Comparison of ENCODE assay signal across 13 cellular contexts in the genomic region with DNA sequence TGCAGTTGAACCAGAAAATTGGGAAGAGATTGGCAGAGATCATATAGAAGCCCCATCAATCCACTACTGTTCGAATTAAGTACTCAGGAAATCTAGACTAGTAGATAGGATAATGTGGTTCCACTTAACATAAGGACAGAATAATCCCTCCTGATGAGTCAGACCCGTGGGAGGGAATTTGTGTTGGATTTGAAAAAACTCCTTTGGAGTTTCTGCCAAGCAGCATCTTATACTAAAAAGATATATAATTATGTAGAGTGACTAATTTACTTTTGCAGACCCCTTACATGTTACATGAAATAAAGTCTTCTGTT.
DNase-seq lines count a peak whose midpoint lies in the region; ATAC-seq and TF ChIP-seq lines count a peak whose summit lies in the region.
"Had no signal": no experiment of that assay in that cellular context is flagged by ENCODE, and none has a peak within 500 bp of the region (broad histone marks: within the 10 kb centered on the region; RNA-seq: fewer than 3 reads in every experiment).

No MANE protein-coding gene starts in this region.

- DNase-seq in AG20443 (ENCODE audit: low spot score) (peak; percentile 42), LHCN-M2 (ENCODE audit: low read depth) (peak; percentile 81), astrocyte of the hippocampus (ENCODE audit: low read depth, low spot score) (peak; percentile 62), kidney epithelial cell (ENCODE audit: low read depth) (peak; percentile 37), WTC11 (ENCODE audit: low spot score) (no peak)
- DNase-seq in activated CD4-positive, CD25-positive, alpha-beta regulatory T cell (lab: John Stamatoyannopoulos, UW): no peak
- DNase-seq: activated CD8-positive, alpha-beta memory T cell treated with anti-CD3 and anti-CD28 coated beads, Interleukin-2, amount 50 U/mL, for 48 hours; Caco-2; NCI-H2081 treated with DMSO at 0.1 percent for 48 hours; T-cell had no signal

- no peak overlapping the region; the same call in 1 of the 2 replicates for H3K27ac Mint-ChIP-seq in WTC11
- H3K27ac Mint-ChIP-seq: T-cell had no signal

- H3K4me3 Mint-ChIP-seq in WTC11: no peak overlapping the region
- H3K4me3 Mint-ChIP-seq: T-cell had no signal

- CTCF ChIA-PET in WTC11 (lab: Charles Lee): no interaction called here

- H3K9me3 Mint-ChIP-seq in WTC11: no peaks in the 10 kb centered on the region
- H3K9me3 Mint-ChIP-seq: T-cell had no signal

- no peaks in the 10 kb centered on the region for H3K36me3 Mint-ChIP-seq in WTC11
- H3K36me3 Mint-ChIP-seq: T-cell had no signal

- H3K36me3 ChIP-seq in kidney epithelial cell (ENCODE audit: control insufficient read depth, insufficient read depth, low read length): no peaks in the 10 kb centered on the region
- H3K36me3 ChIP-seq: tibial nerve had no signal

- TF ChIP-seq CTCF in kidney epithelial cell (IDR thresholded peaks at IDR 0.05; ENCODE audit: insufficient read depth, low read length, poor library complexity, severe bottlenecking): no peak
- TF ChIP-seq CTCF in WTC11 (IDR thresholded peaks at IDR 0.05): no peak

- no peak overlapping the region for H3K4me3 ChIP-seq in kidney epithelial cell (ENCODE audit: low read depth, low read length)
- H3K4me3 ChIP-seq: tibial nerve had no signal

- POLR2A ChIA-PET in WTC11 (lab: Charles Lee): no interaction called here

- no peaks in the 10 kb centered on the region for H3K27me3 Mint-ChIP-seq in WTC11 (ENCODE audit: low read depth)

- ATAC-seq in GM18868 (IDR thresholded peaks at IDR 0.05; ENCODE audit: unreplicated experiment): no peak
- no peak for ATAC-seq in WTC11
- no peak for ATAC-seq in GM21576 (IDR thresholded peaks at IDR 0.05; ENCODE audit: unreplicated experiment)
- ATAC-seq: T-cell had no signal

- peaks cover 53% of the 10 kb centered on the region for H3K4me1 Mint-ChIP-seq in WTC11
- H3K4me1 Mint-ChIP-seq: T-cell had no signal

- H3K27me3 ChIP-seq in kidney epithelial cell (ENCODE audit: control insufficient read depth, insufficient read depth, low read length): no peaks in the 10 kb centered on the region
- H3K27me3 ChIP-seq: tibial nerve had no signal

TF ChIP-seq in WTC11, 78 proteins besides CTCF, POLR2A, EP300 and RAD21:
- no peak for TF ChIP-seq ZNF317 (CRISPR knock-in tag; IDR thresholded peaks at IDR 0.05; ENCODE audit: borderline replicate concordance, low read depth)
- TF ChIP-seq ATF1 (CRISPR knock-in tag; IDR thresholded peaks at IDR 0.05): no peak
- TF ChIP-seq USF1 (CRISPR knock-in tag; IDR thresholded peaks at IDR 0.05): no peak
- no peak for TF ChIP-seq RELA (CRISPR knock-in tag; IDR thresholded peaks at IDR 0.05; ENCODE audit: borderline replicate concordance)
- TF ChIP-seq SP1 (CRISPR knock-in tag; conservative IDR thresholded peaks at IDR 0.05): no peak
- TF ChIP-seq TEAD1 (CRISPR knock-in tag; IDR thresholded peaks at IDR 0.05): no peak
- no peak for TF ChIP-seq RORB (CRISPR knock-in tag; IDR thresholded peaks at IDR 0.05)
- TF ChIP-seq E2F4 (CRISPR knock-in tag; IDR thresholded peaks at IDR 0.05; ENCODE audit: borderline replicate concordance, low read depth): no peak
- no peak for TF ChIP-seq ZNF232 (CRISPR knock-in tag; IDR thresholded peaks at IDR 0.05)
- TF ChIP-seq ZNF512 (CRISPR knock-in tag; IDR thresholded peaks at IDR 0.05; ENCODE audit: borderline replicate concordance): no peak
- TF ChIP-seq JUN (CRISPR knock-in tag; IDR thresholded peaks at IDR 0.05): no peak
- TF ChIP-seq KAT7 (CRISPR knock-in tag; IDR thresholded peaks at IDR 0.05; ENCODE audit: borderline replicate concordance): no peak
- TF ChIP-seq, protein P1, sequence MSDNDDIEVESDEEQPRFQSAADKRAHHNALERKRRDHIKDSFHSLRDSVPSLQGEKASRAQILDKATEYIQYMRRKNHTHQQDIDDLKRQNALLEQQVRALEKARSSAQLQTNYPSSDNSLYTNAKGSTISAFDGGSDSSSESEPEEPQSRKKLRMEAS (CRISPR knock-in tag; IDR thresholded peaks at IDR 0.05): no peak
- TF ChIP-seq ZNF423 (CRISPR knock-in tag; IDR thresholded peaks at IDR 0.05): no peak
- TF ChIP-seq, protein P2, sequence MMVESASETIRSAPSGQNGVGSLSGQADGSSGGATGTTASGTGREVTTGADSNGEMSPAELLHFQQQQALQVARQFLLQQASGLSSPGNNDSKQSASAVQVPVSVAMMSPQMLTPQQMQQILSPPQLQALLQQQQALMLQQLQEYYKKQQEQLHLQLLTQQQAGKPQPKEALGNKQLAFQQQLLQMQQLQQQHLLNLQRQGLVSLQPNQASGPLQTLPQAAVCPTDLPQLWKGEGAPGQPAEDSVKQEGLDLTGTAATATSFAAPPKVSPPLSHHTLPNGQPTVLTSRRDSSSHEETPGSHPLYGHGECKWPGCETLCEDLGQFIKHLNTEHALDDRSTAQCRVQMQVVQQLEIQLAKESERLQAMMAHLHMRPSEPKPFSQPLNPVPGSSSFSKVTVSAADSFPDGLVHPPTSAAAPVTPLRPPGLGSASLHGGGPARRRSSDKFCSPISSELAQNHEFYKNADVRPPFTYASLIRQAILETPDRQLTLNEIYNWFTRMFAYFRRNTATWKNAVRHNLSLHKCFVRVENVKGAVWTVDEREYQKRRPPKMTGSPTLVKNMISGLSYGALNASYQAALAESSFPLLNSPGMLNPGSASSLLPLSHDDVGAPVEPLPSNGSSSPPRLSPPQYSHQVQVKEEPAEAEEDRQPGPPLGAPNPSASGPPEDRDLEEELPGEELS (CRISPR knock-in tag; IDR thresholded peaks at IDR 0.05): no peak
- no peak for TF ChIP-seq MXD4 (CRISPR knock-in tag; IDR thresholded peaks at IDR 0.05; ENCODE audit: borderline replicate concordance)
- TF ChIP-seq ZNF532 (CRISPR knock-in tag; IDR thresholded peaks at IDR 0.05; ENCODE audit: borderline replicate concordance): no peak
- no peak for TF ChIP-seq SMAD4 (CRISPR knock-in tag; IDR thresholded peaks at IDR 0.05)

Comparison
In these comparisons a context has a peak if more than half of its experiments do, and no peak if none do; other contexts are left out.
1. DNase-seq: peak in AG20443 (single experiment), LHCN-M2 (single experiment), astrocyte of the hippocampus (single experiment) and kidney epithelial cell (single experiment); none in WTC11 (single experiment) and activated CD4-positive, CD25-positive, alpha-beta regulatory T cell (0 of 4).